28 cellular contexts compared by ENCODE assay signal in the genomic region with DNA sequence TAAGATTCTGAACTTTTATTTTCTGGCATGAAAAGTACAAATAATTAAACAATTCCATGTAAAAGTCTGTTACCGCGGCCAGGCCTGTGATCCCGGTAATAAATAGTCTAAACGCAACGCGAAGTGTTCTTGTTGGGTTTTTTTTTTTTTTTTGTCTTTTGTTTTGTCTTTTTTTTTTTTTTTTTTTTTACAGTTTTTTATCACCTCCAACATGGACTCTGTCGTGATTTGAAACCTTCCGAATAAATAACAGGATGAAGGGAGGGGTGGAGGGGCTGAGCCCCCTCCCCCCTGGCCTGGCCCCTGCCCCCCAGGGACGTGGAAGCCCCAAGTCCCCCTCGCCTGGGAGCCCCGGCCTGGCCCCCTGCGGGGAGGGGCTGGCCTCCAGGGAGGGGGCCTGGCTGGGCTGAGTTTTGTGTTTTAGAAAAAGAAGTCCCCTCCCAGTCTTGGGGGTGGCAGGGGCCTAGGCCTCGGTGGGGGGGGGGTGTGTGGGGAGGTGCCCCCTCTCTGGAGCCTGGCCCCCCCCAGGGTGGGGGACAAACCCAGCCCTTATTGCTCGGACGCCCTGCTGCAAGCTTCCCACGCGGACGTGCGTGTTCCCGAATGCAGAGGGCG. TPM values are rescaled to one million over a fixed set of nuclear protein-coding genes. Genes with fewer than 3 reads are reported as not detected.
DNase-seq lines count a peak whose midpoint lies in the region; ATAC-seq, FAIRE-seq and TF ChIP-seq lines count a peak whose summit lies in the region.
"Had no signal": no experiment of that assay in that cellular context is flagged by ENCODE, and none has a peak within 500 bp of the region (broad histone marks: within the 10 kb centered on the region; RNA-seq: fewer than 3 reads in every experiment).

No MANE protein-coding gene starts in this region.

- no peaks in the 10 kb centered on the region for H3K9me3 ChIP-seq in HepG2 (ENCODE audit: low read length)
- H3K9me3 ChIP-seq in right lobe of liver = no peaks in the 10 kb centered on the region
- H3K9me3 ChIP-seq in Karpas-422 (ENCODE audit: low read length) = no peaks in the 10 kb centered on the region
- no peaks in the 10 kb centered on the region for H3K9me3 ChIP-seq in ectodermal cell (ENCODE audit: control insufficient read depth, low read length)
- no peaks in the 10 kb centered on the region for H3K9me3 ChIP-seq in osteoblast (ENCODE audit: low read depth, low read length)
- H3K9me3 ChIP-seq in esophagus muscularis mucosa = no peaks in the 10 kb centered on the region
- H3K9me3 ChIP-seq: A549, ovary, spleen had no signal

- H2AFZ ChIP-seq in HepG2 (ENCODE audit: low read length) (no peak overlapping the region), Karpas-422 (ENCODE audit: low read length) (0 out of 2 replicates have a peak overlapping the region, but pooled peaks have one; percentile 54), osteoblast (ENCODE audit: low read length) (peak overlapping the region; percentile 51)

- peaks cover 12 to 21% of the 10 kb centered on the region in 2 experiments; a peak in 3 of 5 replicates for H3K36me3 ChIP-seq in HepG2 (replicated peaks in 1 of 2; ENCODE audit: control insufficient read depth in 1 of 2, insufficient read depth in 2 of 2, low read length in 2 of 2)
- H3K36me3 ChIP-seq in right lobe of liver = peaks cover 0 to 22% (median 5%) of the 10 kb centered on the region in 4 donors
- H3K36me3 ChIP-seq in Karpas-422 (ENCODE audit: insufficient read depth, low read length) = no peaks in the 10 kb centered on the region; the same call in 1 of the 2 replicates
- peaks cover 26% of the 10 kb centered on the region for H3K36me3 ChIP-seq in ectodermal cell (ENCODE audit: control insufficient read depth, insufficient read depth, low read length)
- peaks cover 7% of the 10 kb centered on the region for H3K36me3 ChIP-seq in osteoblast (ENCODE audit: insufficient read depth, low read length)
- peaks cover 37 to 45% (median 42%) of the 10 kb centered on the region in 4 donors for H3K36me3 ChIP-seq in esophagus muscularis mucosa
- H3K36me3 ChIP-seq: ovary had no signal

- H4K20me1 ChIP-seq in HepG2 (ENCODE audit: insufficient read depth, low read length) = peaks cover 3% of the 10 kb centered on the region; the same call in 1 of the 2 replicates
- H4K20me1 ChIP-seq in Karpas-422 (ENCODE audit: insufficient read depth, low read depth, low read length) = no peaks in the 10 kb centered on the region
- no peaks in the 10 kb centered on the region for H4K20me1 ChIP-seq in osteoblast (ENCODE audit: insufficient read depth, low read length)

- intact Hi-C loops in HepG2 (cut with micrococcal nuclease; ENCODE audit: unreplicated experiment) (no loop called here), right lobe of liver (cut with DNase I) (no loop called here), esophagus muscularis mucosa (cut with DNase I) (no loop called here)

- TF ChIP-seq CTCF in HepG2 (CRISPR knock-in tag; IDR thresholded peaks at IDR 0.05) (no peak), right lobe of liver (IDR thresholded peaks at IDR 0.05) (no peak), osteoblast (IDR thresholded peaks at IDR 0.05; ENCODE audit: extremely low read depth, low read depth, low read length) (no peak), esophagus muscularis mucosa (IDR thresholded peaks at IDR 0.05) (no peak)

- POLR2A ChIA-PET in HepG2 (lab: Yijun Ruan, JAX) = no interaction called here

- ATAC-seq in HepG2 (no peak), right lobe of liver (no peak), HG03280 (IDR thresholded peaks at IDR 0.05; ENCODE audit: unreplicated experiment) (no peak), HG02885 (IDR thresholded peaks at IDR 0.05; ENCODE audit: poor library complexity, unreplicated experiment) (no peak)
- ATAC-seq: A549; left cardiac atrium; stimulated activated effector memory CD8-positive, alpha-beta T cell treated with anti-CD3 and anti-CD28 coated beads, Interleukin-12 subunit alpha, Interleukin-12 subunit beta, amount 100 ng/mL, for 72 hours had no signal

- no peak for TF ChIP-seq RAD21 in HepG2 (CRISPR knock-in tag; IDR thresholded peaks at IDR 0.05)

- 89% methylated on average over 21 of the region's 21 CpGs for WGBS in HepG2 (ENCODE audit: low lambda C conversion rate)
- 41% methylated on average over 10 of the region's 21 CpGs for WGBS in right lobe of liver (ENCODE audit: insufficient coverage, low coverage, low lambda C conversion rate, missing lambda C conversion rate)
- 23 to 41% methylated on average over 14 to 21 of the region's 21 CpGs for WGBS in ectodermal cell, 2 experiments
- WGBS in esophagus muscularis mucosa = 33% methylated on average over 21 of the region's 21 CpGs

- H3K4me1 ChIP-seq in HepG2 (ENCODE audit: insufficient read depth, low read length) (peaks cover 18% of the 10 kb centered on the region), right lobe of liver (no peaks in the 10 kb centered on the region), Karpas-422 (ENCODE audit: low read length) (peaks cover 19% of the 10 kb centered on the region), ectodermal cell (ENCODE audit: control insufficient read depth, insufficient read depth, low read length) (peaks cover 22% of the 10 kb centered on the region), osteoblast (ENCODE audit: insufficient read depth, low read length) (no peaks in the 10 kb centered on the region), esophagus muscularis mucosa (peaks cover 0 to 6% (median 0%) of the 10 kb centered on the region in 4 donors)
- H3K4me1 ChIP-seq: A549 had no signal

- FAIRE-seq in HepG2 (lab: Jason Lieb, UNC) = no peak
- FAIRE-seq: A549, urothelium cell line had no signal

- no peaks in the 10 kb centered on the region for H3K9me2 ChIP-seq in Karpas-422 (replicated peaks; ENCODE audit: insufficient read depth, low read length)

- CTCF ChIA-PET in HepG2 (lab: Yijun Ruan, JAX; ENCODE audit: low intra/inter-chr PET ratio, low total read pairs) = no interaction called here

- H3K27ac ChIP-seq in HepG2 (ENCODE audit: extremely low read length, insufficient read depth, low read length) (no peak overlapping the region), right lobe of liver (no peak overlapping the region), Karpas-422 (ENCODE audit: low read length) (peak overlapping the region; percentile 58; the same call in 1 of the 2 replicates), ectodermal cell (ENCODE audit: insufficient read depth, low read depth, low read length, poor library complexity, severe bottlenecking) (peak overlapping the region; percentile 6), osteoblast (ENCODE audit: low read depth, low read length) (no peak overlapping the region), esophagus muscularis mucosa (replicated peaks in 1 of 4) (no peak overlapping the region)
- H3K27ac ChIP-seq: A549, ovary, spleen had no signal

- H3K9ac ChIP-seq in HepG2 (ENCODE audit: insufficient read depth, low read depth, low read length) = no peak overlapping the region
- peak overlapping the region; percentile 54 for H3K9ac ChIP-seq in Karpas-422 (ENCODE audit: low read length)

- no TSS peak for BruUV-seq in HepG2 (replicated peaks; lab: Mats Ljungman, UMichigan)

- in situ Hi-C loops in HepG2 (cut with HindIII; ENCODE audit: extremely low pct_ligation_motif_present, low pct_unique_long_range_greater_than_20kb) = loop anchor here (10.0 kb wide), 1 partner anchor 167 kb away; no protein-coding TSS in a partner anchor

- H3K4me3 ChIP-seq in HepG2 (replicated peaks in 1 of 3; ENCODE audit: insufficient read depth in 1 of 3, low read depth in 2 of 3, low read length in 3 of 3) (no peak overlapping the region), right lobe of liver (no peak overlapping the region), Karpas-422 (ENCODE audit: low read length) (peak overlapping the region; percentile 38; the same call in 1 of the 2 replicates), ectodermal cell (ENCODE audit: insufficient read depth, low read depth, low read length) (no peak overlapping the region), osteoblast (ENCODE audit: insufficient read depth, low read length) (peak overlapping the region; percentile 16), esophagus muscularis mucosa (no peak overlapping the region)
- H3K4me3 ChIP-seq: A549, ovary, spleen had no signal

- H3K4me2 ChIP-seq in HepG2 (ENCODE audit: low read depth, low read length) (no peak overlapping the region), Karpas-422 (ENCODE audit: low read depth, low read length, poor library complexity, severe bottlenecking) (peak overlapping the region; percentile 63), osteoblast (ENCODE audit: insufficient read depth, low read length) (peak overlapping the region; percentile 67)
- H3K4me2 ChIP-seq: A549 had no signal

- no peak for TF ChIP-seq EP300 in HepG2 (IDR thresholded peaks at IDR 0.05; ENCODE audit: low read depth in 2 of 2, low read length in 2 of 2)
- no peak for TF ChIP-seq EP300 in HepG2 (CRISPR knock-in tag; IDR thresholded peaks at IDR 0.05; ENCODE audit: borderline replicate concordance)
- no peak for TF ChIP-seq EP300 in esophagus muscularis mucosa (IDR thresholded peaks at IDR 0.05)

- no peaks in the 10 kb centered on the region for H3K79me2 ChIP-seq in HepG2 (ENCODE audit: insufficient read depth, low read length)
- H3K79me2 ChIP-seq in Karpas-422 (ENCODE audit: low read length) = no peaks in the 10 kb centered on the region
- H3K79me2 ChIP-seq in osteoblast (ENCODE audit: insufficient read depth, low read length) = no peaks in the 10 kb centered on the region

- no peak for DNase-seq in HepG2 (ENCODE audit: low spot score)
- DNase-seq in right lobe of liver = no peak
- DNase-seq in Karpas-422 = peak; percentile 40
- DNase-seq in osteoblast (ENCODE audit: insufficient read length, low spot score, missing footprints) = peak; percentile 64
- no peak for DNase-seq in esophagus muscularis mucosa (ENCODE audit: extremely low spot score)
- DNase-seq: activated B cell treated with CpG ODN at 0.5 μM for 24 hours; activated CD4-positive, alpha-beta T cell treated with anti-CD3 and anti-CD28 coated beads, Interleukin-2, amount 50 U/mL, for 4 hours; activated CD8-positive, alpha-beta memory T cell treated with anti-CD3 and anti-CD28 coated beads, Interleukin-2, amount 50 U/mL, for 4 hours; activated naive CD4-positive, alpha-beta T cell treated with anti-CD3 and anti-CD28 coated beads, Interleukin-2, amount 50 U/mL, for 16 hours; left cardiac atrium; naive B cell; NCI-H1048; NCI-H187 treated with DMSO at 0.1 percent for 48 hours; NCI-H2227 treated with DMSO at 0.1 percent for 48 hours; spleen; stimulated activated CD4-positive, alpha-beta T cell treated with anti-CD3 and anti-CD28 coated beads, Interleukin-2, amount 100 ng/mL, for 48 hours; T-helper 9 cell had no signal

- no peak for TF ChIP-seq POLR2A in HepG2 (IDR thresholded peaks at IDR 0.05; ENCODE audit: insufficient read depth in 1 of 2, low read depth in 2 of 2, low read length in 2 of 2)
- TF ChIP-seq POLR2A in right lobe of liver (IDR thresholded peaks at IDR 0.05) = no peak
- no peak for TF ChIP-seq POLR2A in esophagus muscularis mucosa (IDR thresholded peaks at IDR 0.05; ENCODE audit: low read depth)

- H3K27me3 ChIP-seq in HepG2 (ENCODE audit: control insufficient read depth in 1 of 2, insufficient read depth in 2 of 2, low read length in 2 of 2) (peaks cover 0 to 2% of the 10 kb centered on the region in 2 experiments; a peak in 1 of 5 replicates), right lobe of liver (no peaks in the 10 kb centered on the region), Karpas-422 (ENCODE audit: low read length) (no peaks in the 10 kb centered on the region), ectodermal cell (ENCODE audit: control insufficient read depth, insufficient read depth, low read length, poor library complexity, severe bottlenecking) (no peaks in the 10 kb centered on the region), osteoblast (ENCODE audit: insufficient read depth, low read length) (no peaks in the 10 kb centered on the region), esophagus muscularis mucosa (peaks cover 0 to 24% (median 0%) of the 10 kb centered on the region in 4 donors)
- H3K27me3 ChIP-seq: ovary had no signal

RNA-seq across cellular contexts. Expression of a gene that starts 16.0 kb away (rescaled TPM):
- total RNA-seq in HepG2 (2016; rRNA removed; fragmentation: Illumina TruSeq; extraction: Trizol) (44.2 and 125 TPM in 2 replicates), right lobe of liver (100 to 1,000 TPM; 114 to 206 (median 192) TPM), osteoblast (117 and 119 TPM in 2 replicates), esophagus muscularis mucosa (100 to 1,000 TPM in 2 of 4 donors, 10 to 100 TPM in 2; 81.0 to 141 (median 98.7) TPM)
- 48.9 and 50.4 TPM in 2 replicates for total RNA-seq in HepG2 (2016; cell fraction: cytosol; rRNA removed; fragmentation: Illumina TruSeq; extraction: Trizol; ENCODE audit: low read depth)
- 34.7 and 135 TPM in 2 replicates for total RNA-seq in HepG2 (2016; cell fraction: insoluble cytoplasmic fraction; rRNA removed; fragmentation: Illumina TruSeq; extraction: Trizol)
- 48.6 and 53.5 TPM in 2 replicates for total RNA-seq in HepG2 (2016; cell fraction: membrane; rRNA removed; fragmentation: Illumina TruSeq; extraction: Trizol)
- 112 and 115 TPM in 2 replicates for total RNA-seq in HepG2 (2016; cell fraction: nucleus; rRNA removed; fragmentation: Illumina TruSeq; extraction: Trizol)
- 85.1 and 111 TPM in 2 replicates for polyA plus RNA-seq in HepG2 (2011; rRNA removed)
- 50.0 and 58.7 TPM in 2 replicates for polyA plus RNA-seq in HepG2 (2011; cell fraction: cytosol; rRNA removed)
- 284 and 361 TPM in 2 replicates for polyA plus RNA-seq in HepG2 (2011; cell fraction: nucleus; rRNA removed)
- 138 and 245 TPM in 2 replicates for polyA plus RNA-seq in HepG2 (2012)
- polyA plus RNA-seq in HepG2 (2016; cell fraction: cytosol; fragmentation: Illumina TruSeq; extraction: Trizol; ENCODE audit: low read depth) = 34.6 and 43.1 TPM in 2 replicates
- 46.2 and 78.4 TPM in 2 replicates for polyA plus RNA-seq in HepG2 (2016; cell fraction: insoluble cytoplasmic fraction; fragmentation: Illumina TruSeq; extraction: Trizol; ENCODE audit: low read depth)
- polyA plus RNA-seq in HepG2 (2016; cell fraction: membrane; fragmentation: Illumina TruSeq; extraction: Trizol; ENCODE audit: low read depth) = 62.2 and 79.4 TPM in 2 replicates
- 408 and 430 TPM in 2 replicates for polyA plus RNA-seq in HepG2 (2016; cell fraction: nucleus; fragmentation: Illumina TruSeq; extraction: Trizol; ENCODE audit: insufficient read depth, low read depth)
- polyA minus RNA-seq in HepG2 (2011; rRNA and poly(A)+ RNA removed; ENCODE audit: low replicate concordance) = 138 and 163 TPM in 2 replicates
- 104 and 130 TPM in 2 replicates for polyA minus RNA-seq in HepG2 (2011; cell fraction: cytosol; rRNA and poly(A)+ RNA removed)
- 60.0 and 70.7 TPM in 2 replicates for polyA minus RNA-seq in HepG2 (2011; cell fraction: nucleus; rRNA and poly(A)+ RNA removed)
- 77.3 and 90.4 TPM in 2 replicates for total RNA-seq in Karpas-422 (2014; rRNA removed; shearing (Covaris generic); ENCODE audit: low replicate concordance)
- polyA plus RNA-seq in ectodermal cell (2013, experiment 1 of 4) = 486 TPM
- polyA plus RNA-seq in ectodermal cell (2013, experiment 2 of 4) = 534 TPM
- 382 TPM for polyA plus RNA-seq in ectodermal cell (2013, experiment 3 of 4)
- polyA plus RNA-seq in ectodermal cell (2013, experiment 4 of 4) = 454 TPM

RNA-seq across cellular contexts. Expression of a gene that starts 16.5 kb away (rescaled TPM):
- total RNA-seq in HepG2 (2016; rRNA removed; fragmentation: Illumina TruSeq; extraction: Trizol) = 0.04 TPM in 1 of 2 replicates, not detected in the other
- total RNA-seq in HepG2 (2016; cell fraction: cytosol; rRNA removed; fragmentation: Illumina TruSeq; extraction: Trizol; ENCODE audit: low read depth) = not detected in 2 replicates
- total RNA-seq in HepG2 (2016; cell fraction: insoluble cytoplasmic fraction; rRNA removed; fragmentation: Illumina TruSeq; extraction: Trizol) = 0.19 TPM in 1 of 2 replicates, not detected in the other
- 0.38 TPM in 1 of 2 replicates, not detected in the other for total RNA-seq in HepG2 (2016; cell fraction: membrane; rRNA removed; fragmentation: Illumina TruSeq; extraction: Trizol)
- total RNA-seq in HepG2 (2016; cell fraction: nucleus; rRNA removed; fragmentation: Illumina TruSeq; extraction: Trizol) = 0.19 and 0.34 TPM in 2 replicates
- polyA plus RNA-seq in HepG2 (2011; rRNA removed) = 0.08 and 0.35 TPM in 2 replicates
- 0.23 and 0.26 TPM in 2 replicates for polyA plus RNA-seq in HepG2 (2011; cell fraction: cytosol; rRNA removed)
- polyA plus RNA-seq in HepG2 (2011; cell fraction: nucleus; rRNA removed) = 0.29 and 0.42 TPM in 2 replicates
- polyA plus RNA-seq in HepG2 (2012) = 0.08 and 0.13 TPM in 2 replicates
- not detected in 2 replicates for polyA plus RNA-seq in HepG2 (2016; cell fraction: cytosol; fragmentation: Illumina TruSeq; extraction: Trizol; ENCODE audit: low read depth)
- polyA plus RNA-seq in HepG2 (2016; cell fraction: insoluble cytoplasmic fraction; fragmentation: Illumina TruSeq; extraction: Trizol; ENCODE audit: low read depth) = 0.20 TPM in 1 of 2 replicates, not detected in the other
- not detected in 2 replicates for polyA plus RNA-seq in HepG2 (2016; cell fraction: membrane; fragmentation: Illumina TruSeq; extraction: Trizol; ENCODE audit: low read depth)
- polyA plus RNA-seq in HepG2 (2016; cell fraction: nucleus; fragmentation: Illumina TruSeq; extraction: Trizol; ENCODE audit: insufficient read depth, low read depth) = 0.32 and 1.2 TPM in 2 replicates
- polyA minus RNA-seq in HepG2 (2011; rRNA and poly(A)+ RNA removed; ENCODE audit: low replicate concordance) = 1.6 TPM in 1 of 2 replicates, not detected in the other
- polyA minus RNA-seq in HepG2 (2011; cell fraction: cytosol; rRNA and poly(A)+ RNA removed) = not detected in 2 replicates
- 0.25 TPM in 1 of 2 replicates, not detected in the other for polyA minus RNA-seq in HepG2 (2011; cell fraction: nucleus; rRNA and poly(A)+ RNA removed)
- total RNA-seq in right lobe of liver = under 1 TPM; 0.21 to 0.73 (median 0.54) TPM
- total RNA-seq in Karpas-422 (2014; rRNA removed; shearing (Covaris generic); ENCODE audit: low replicate concordance) = 0.32 TPM in 1 of 2 replicates, not detected in the other
- polyA plus RNA-seq in ectodermal cell (2013, experiment 1 of 4) = 1.5 TPM
- 0.60 TPM for polyA plus RNA-seq in ectodermal cell (2013, experiment 2 of 4)
- 1.6 TPM for polyA plus RNA-seq in ectodermal cell (2013, experiment 3 of 4)
- 0.89 TPM for polyA plus RNA-seq in ectodermal cell (2013, experiment 4 of 4)
- under 0.01 TPM in 2 replicates for total RNA-seq in osteoblast
- under 1 TPM in 2 of 4 donors, not detected in 2; 0.39 to 0.83 TPM for total RNA-seq in esophagus muscularis mucosa
- total RNA-seq: Daoy had no signal

RNA-seq across cellular contexts. Expression of a gene that starts 29.4 kb away (rescaled TPM):
- not detected in 2 replicates for total RNA-seq in HepG2 (2016; rRNA removed; fragmentation: Illumina TruSeq; extraction: Trizol)
- not detected in 2 replicates for total RNA-seq in HepG2 (2016; cell fraction: cytosol; rRNA removed; fragmentation: Illumina TruSeq; extraction: Trizol; ENCODE audit: low read depth)
- total RNA-seq in HepG2 (2016; cell fraction: insoluble cytoplasmic fraction; rRNA removed; fragmentation: Illumina TruSeq; extraction: Trizol) = not detected in 2 replicates
- not detected in 2 replicates for total RNA-seq in HepG2 (2016; cell fraction: membrane; rRNA removed; fragmentation: Illumina TruSeq; extraction: Trizol)
- not detected in 2 replicates for total RNA-seq in HepG2 (2016; cell fraction: nucleus; rRNA removed; fragmentation: Illumina TruSeq; extraction: Trizol)
- polyA plus RNA-seq in HepG2 (2011; rRNA removed) = 0.03 TPM in 2 replicates
- not detected in 2 replicates for polyA plus RNA-seq in HepG2 (2011; cell fraction: cytosol; rRNA removed)
- polyA plus RNA-seq in HepG2 (2011; cell fraction: nucleus; rRNA removed) = 0.12 and 0.16 TPM in 2 replicates
- 0.03 TPM in 2 replicates for polyA plus RNA-seq in HepG2 (2012)
- 0.02 TPM in 1 of 2 replicates, not detected in the other for polyA plus RNA-seq in HepG2 (2016; cell fraction: cytosol; fragmentation: Illumina TruSeq; extraction: Trizol; ENCODE audit: low read depth)
- polyA plus RNA-seq in HepG2 (2016; cell fraction: insoluble cytoplasmic fraction; fragmentation: Illumina TruSeq; extraction: Trizol; ENCODE audit: low read depth) = not detected in 2 replicates
- not detected in 2 replicates for polyA plus RNA-seq in HepG2 (2016; cell fraction: membrane; fragmentation: Illumina TruSeq; extraction: Trizol; ENCODE audit: low read depth)
- not detected in 2 replicates for polyA plus RNA-seq in HepG2 (2016; cell fraction: nucleus; fragmentation: Illumina TruSeq; extraction: Trizol; ENCODE audit: insufficient read depth, low read depth)
- polyA minus RNA-seq in HepG2 (2011; rRNA and poly(A)+ RNA removed; ENCODE audit: low replicate concordance) = not detected in 2 replicates
- not detected in 2 replicates for polyA minus RNA-seq in HepG2 (2011; cell fraction: cytosol; rRNA and poly(A)+ RNA removed)
- polyA minus RNA-seq in HepG2 (2011; cell fraction: nucleus; rRNA and poly(A)+ RNA removed) = not detected in 2 replicates
- total RNA-seq in right lobe of liver = not detected
- total RNA-seq in Karpas-422 (2014; rRNA removed; shearing (Covaris generic); ENCODE audit: low replicate concordance) = not detected in 2 replicates
- polyA plus RNA-seq in ectodermal cell (2013, experiment 1 of 4) = 2.2 TPM
- 0.59 TPM for polyA plus RNA-seq in ectodermal cell (2013, experiment 2 of 4)
- polyA plus RNA-seq in ectodermal cell (2013, experiment 3 of 4) = 2.9 TPM
- 4.5 TPM for polyA plus RNA-seq in ectodermal cell (2013, experiment 4 of 4)
- total RNA-seq in osteoblast = 0.72 TPM in 1 of 2 replicates, not detected in the other
- under 1 TPM; under 0.01 to 0.69 (median 0.31) TPM for total RNA-seq in esophagus muscularis mucosa
- total RNA-seq: activated B cell treated with CpG ODN at 0.5 μM for 24 hours, Daoy, endothelial cell of umbilical vein, HT1080, ovary, spleen had no signal
- polyA plus RNA-seq: BJ, endothelial cell of umbilical vein, ovary had no signal

RNA-seq across cellular contexts. Expression of a gene that starts 32.3 kb away (rescaled TPM):
- total RNA-seq in HepG2 (2016; rRNA removed; fragmentation: Illumina TruSeq; extraction: Trizol) = 1.2 and 4.2 TPM in 2 replicates
- total RNA-seq in HepG2 (2016; cell fraction: cytosol; rRNA removed; fragmentation: Illumina TruSeq; extraction: Trizol; ENCODE audit: low read depth) = 2.5 and 4.2 TPM in 2 replicates
- total RNA-seq in HepG2 (2016; cell fraction: insoluble cytoplasmic fraction; rRNA removed; fragmentation: Illumina TruSeq; extraction: Trizol) = 0.24 and 4.3 TPM in 2 replicates
- 0.80 and 2.7 TPM in 2 replicates for total RNA-seq in HepG2 (2016; cell fraction: membrane; rRNA removed; fragmentation: Illumina TruSeq; extraction: Trizol)
- 5.7 and 8.1 TPM in 2 replicates for total RNA-seq in HepG2 (2016; cell fraction: nucleus; rRNA removed; fragmentation: Illumina TruSeq; extraction: Trizol)
- polyA plus RNA-seq in HepG2 (2011; rRNA removed) = 7.6 and 8.4 TPM in 2 replicates
- polyA plus RNA-seq in HepG2 (2011; cell fraction: cytosol; rRNA removed) = 0.79 and 1.9 TPM in 2 replicates
- polyA plus RNA-seq in HepG2 (2011; cell fraction: nucleus; rRNA removed) = 95.2 and 108 TPM in 2 replicates
- polyA plus RNA-seq in HepG2 (2012) = 9.4 TPM in 2 replicates
- 0.75 and 0.92 TPM in 2 replicates for polyA plus RNA-seq in HepG2 (2016; cell fraction: cytosol; fragmentation: Illumina TruSeq; extraction: Trizol; ENCODE audit: low read depth)
- 1.5 and 2.8 TPM in 2 replicates for polyA plus RNA-seq in HepG2 (2016; cell fraction: insoluble cytoplasmic fraction; fragmentation: Illumina TruSeq; extraction: Trizol; ENCODE audit: low read depth)
- 0.85 and 1.4 TPM in 2 replicates for polyA plus RNA-seq in HepG2 (2016; cell fraction: membrane; fragmentation: Illumina TruSeq; extraction: Trizol; ENCODE audit: low read depth)
- polyA plus RNA-seq in HepG2 (2016; cell fraction: nucleus; fragmentation: Illumina TruSeq; extraction: Trizol; ENCODE audit: insufficient read depth, low read depth) = 38.5 and 40.9 TPM in 2 replicates
- 7.1 and 16.7 TPM in 2 replicates for polyA minus RNA-seq in HepG2 (2011; rRNA and poly(A)+ RNA removed; ENCODE audit: low replicate concordance)
- 3.9 and 4.1 TPM in 2 replicates for polyA minus RNA-seq in HepG2 (2011; cell fraction: cytosol; rRNA and poly(A)+ RNA removed)
- polyA minus RNA-seq in HepG2 (2011; cell fraction: nucleus; rRNA and poly(A)+ RNA removed) = 14.0 and 15.7 TPM in 2 replicates
- total RNA-seq in right lobe of liver = 10 to 100 TPM in 5 of 6 experiments, 1 to 10 TPM in 1; 6.7 to 26.6 (median 19.7) TPM
- total RNA-seq in Karpas-422 (2014; rRNA removed; shearing (Covaris generic); ENCODE audit: low replicate concordance) = 2.5 TPM in 1 of 2 replicates, not detected in the other
- polyA plus RNA-seq in ectodermal cell (2013, experiment 1 of 4) = 0.63 TPM
- polyA plus RNA-seq in ectodermal cell (2013, experiment 2 of 4) = 1.3 TPM
- polyA plus RNA-seq in ectodermal cell (2013, experiment 3 of 4) = 0.43 TPM
- 0.32 TPM for polyA plus RNA-seq in ectodermal cell (2013, experiment 4 of 4)
- total RNA-seq in osteoblast = 0.29 and 0.36 TPM in 2 replicates
- total RNA-seq in esophagus muscularis mucosa = 1 to 10 TPM; 1.2 to 7.9 (median 2.0) TPM
- total RNA-seq: Daoy, HT1080 had no signal

RNA-seq across cellular contexts. Expression of a gene that starts 54.2 kb away (rescaled TPM):
- 1.2 and 4.7 TPM in 2 replicates for total RNA-seq in HepG2 (2016; rRNA removed; fragmentation: Illumina TruSeq; extraction: Trizol)
- total RNA-seq in HepG2 (2016; cell fraction: cytosol; rRNA removed; fragmentation: Illumina TruSeq; extraction: Trizol; ENCODE audit: low read depth) = 1.0 and 1.5 TPM in 2 replicates
- 1.2 and 3.2 TPM in 2 replicates for total RNA-seq in HepG2 (2016; cell fraction: insoluble cytoplasmic fraction; rRNA removed; fragmentation: Illumina TruSeq; extraction: Trizol)
- 1.8 and 2.2 TPM in 2 replicates for total RNA-seq in HepG2 (2016; cell fraction: membrane; rRNA removed; fragmentation: Illumina TruSeq; extraction: Trizol)
- 2.9 and 3.8 TPM in 2 replicates for total RNA-seq in HepG2 (2016; cell fraction: nucleus; rRNA removed; fragmentation: Illumina TruSeq; extraction: Trizol)
- 6.6 and 7.1 TPM in 2 replicates for polyA plus RNA-seq in HepG2 (2011; rRNA removed)
- 7.1 and 10.4 TPM in 2 replicates for polyA plus RNA-seq in HepG2 (2011; cell fraction: cytosol; rRNA removed)
- polyA plus RNA-seq in HepG2 (2011; cell fraction: nucleus; rRNA removed) = 18.3 and 30.3 TPM in 2 replicates
- polyA plus RNA-seq in HepG2 (2012) = 3.6 and 4.5 TPM in 2 replicates
- polyA plus RNA-seq in HepG2 (2016; cell fraction: cytosol; fragmentation: Illumina TruSeq; extraction: Trizol; ENCODE audit: low read depth) = 0.57 and 1.6 TPM in 2 replicates
- 1.9 and 2.7 TPM in 2 replicates for polyA plus RNA-seq in HepG2 (2016; cell fraction: insoluble cytoplasmic fraction; fragmentation: Illumina TruSeq; extraction: Trizol; ENCODE audit: low read depth)
- 1.3 and 1.8 TPM in 2 replicates for polyA plus RNA-seq in HepG2 (2016; cell fraction: membrane; fragmentation: Illumina TruSeq; extraction: Trizol; ENCODE audit: low read depth)
- 5.8 and 5.9 TPM in 2 replicates for polyA plus RNA-seq in HepG2 (2016; cell fraction: nucleus; fragmentation: Illumina TruSeq; extraction: Trizol; ENCODE audit: insufficient read depth, low read depth)
- 5.9 and 8.5 TPM in 2 replicates for polyA minus RNA-seq in HepG2 (2011; rRNA and poly(A)+ RNA removed; ENCODE audit: low replicate concordance)
- 2.1 and 3.0 TPM in 2 replicates for polyA minus RNA-seq in HepG2 (2011; cell fraction: cytosol; rRNA and poly(A)+ RNA removed)
- polyA minus RNA-seq in HepG2 (2011; cell fraction: nucleus; rRNA and poly(A)+ RNA removed) = 11.2 and 12.4 TPM in 2 replicates
- 1 to 10 TPM; 2.7 to 7.0 (median 3.9) TPM for total RNA-seq in right lobe of liver
- 6.1 and 11.3 TPM in 2 replicates for total RNA-seq in Karpas-422 (2014; rRNA removed; shearing (Covaris generic); ENCODE audit: low replicate concordance)
- polyA plus RNA-seq in ectodermal cell (2013, experiment 1 of 4) = 13.0 TPM
- polyA plus RNA-seq in ectodermal cell (2013, experiment 2 of 4) = 13.2 TPM
- 14.4 TPM for polyA plus RNA-seq in ectodermal cell (2013, experiment 3 of 4)
- 14.1 TPM for polyA plus RNA-seq in ectodermal cell (2013, experiment 4 of 4)
- total RNA-seq in osteoblast = 2.9 and 3.5 TPM in 2 replicates
- 10 to 100 TPM in 1 of 4 donors, 1 to 10 TPM in 3; 9.1 to 13.9 (median 9.4) TPM for total RNA-seq in esophagus muscularis mucosa

Comparison
In these comparisons a context has a peak if more than half of its experiments do, and no peak if none do; other contexts are left out.
1. DNase-seq: peak in Karpas-422 (single experiment) and osteoblast (single experiment); none in HepG2 (single experiment), right lobe of liver (0 of 3) and esophagus muscularis mucosa (single experiment).
2. H3K27ac ChIP-seq: peak in Karpas-422 (single experiment) and ectodermal cell (single experiment); none in HepG2 (single experiment), right lobe of liver (0 of 3), osteoblast (single experiment) and esophagus muscularis mucosa (0 of 4).
3. H3K4me3 ChIP-seq: peak in Karpas-422 (single experiment) and osteoblast (single experiment); none in HepG2 (0 of 3), right lobe of liver (0 of 3), ectodermal cell (single experiment) and esophagus muscularis mucosa (0 of 4).